ENCODE assay signal across 8 cellular contexts in the genomic region with DNA sequence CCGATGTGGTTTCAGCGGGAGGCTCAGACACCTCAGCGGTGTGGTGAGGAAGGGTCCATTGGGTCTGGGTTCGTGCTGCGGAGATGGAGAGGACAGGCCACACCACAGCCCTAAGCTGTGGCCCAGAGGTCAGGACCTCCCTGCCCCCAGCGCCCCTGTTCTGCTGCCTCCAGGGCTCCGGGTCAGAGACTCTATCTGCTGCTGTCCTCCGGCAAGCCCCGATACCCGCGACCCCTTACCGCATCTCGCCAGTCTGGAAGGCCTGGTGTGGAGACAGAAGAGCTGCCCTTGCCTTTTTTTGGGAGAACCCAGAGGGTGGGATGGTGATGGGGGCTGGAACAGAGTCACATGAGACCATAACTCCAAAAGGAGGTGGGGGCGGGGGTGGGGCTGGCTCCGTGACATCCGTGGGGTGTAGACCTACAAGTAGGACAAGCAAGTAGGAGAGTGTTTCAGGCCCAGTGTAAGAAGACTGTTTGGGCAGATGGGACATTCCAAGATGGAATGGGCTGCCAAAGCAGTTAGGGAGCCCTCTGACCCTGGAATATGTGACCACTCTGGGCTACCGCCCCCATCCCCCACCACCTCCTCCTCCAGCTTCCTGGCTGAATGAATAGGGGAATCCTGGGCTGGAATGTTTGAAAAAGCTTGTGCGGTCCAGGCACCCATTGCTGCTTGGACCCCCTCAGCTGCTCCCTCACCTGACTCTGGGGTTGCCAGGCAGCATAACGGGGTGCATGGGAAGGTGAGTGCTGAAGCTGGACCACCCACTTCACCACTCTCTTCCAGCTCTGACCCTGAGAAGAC. TPM values are rescaled to one million over a fixed set of nuclear protein-coding genes. Genes with fewer than 3 reads are reported as not detected.
A peak's percentile ranks its signal among the peaks of the same experiment; 100 is the strongest.
DNase-seq lines count a peak whose midpoint lies in the region; ATAC-seq and TF ChIP-seq lines count a peak whose summit lies in the region.

No MANE protein-coding gene starts in this region.

- no peaks in the 10 kb centered on the region for H3F3A ChIP-seq in PC-3 (ENCODE audit: low read length, unreplicated experiment)

- no peak overlapping the region for H3K14ac ChIP-seq in neuronal stem cell (ENCODE audit: low read length)

- no peak for DNase-seq in CD4-positive, alpha-beta T cell
- no peak for DNase-seq in PC-3
- DNase-seq in epithelial cell of proximal tubule (ENCODE audit: low read depth), result no peak
- DNase-seq in neuronal stem cell (ENCODE audit: low spot score), result no peak
- no peak for DNase-seq in SHP77 treated with DMSO at 0.1 percent for 48 hours (lab: John Stamatoyannopoulos, UW)
- DNase-seq in C1 segment of cervical spinal cord (lab: John Stamatoyannopoulos, UW), result no peak
- no peak for DNase-seq in NCI-H82 (lab: John Stamatoyannopoulos, UW)
- DNase-seq in NCI-H1436 (lab: John Stamatoyannopoulos, UW), result no peak

- H3K27me3 ChIP-seq in CD4-positive, alpha-beta T cell (ENCODE audit: control insufficient read depth, insufficient read depth, low read length), result no peaks in the 10 kb centered on the region
- H3K27me3 ChIP-seq in PC-3 (ENCODE audit: low read length) (no peaks in the 10 kb centered on the region), neuronal stem cell (ENCODE audit: control insufficient read depth in 3 of 3, insufficient read depth in 3 of 3, low read depth in 1 of 3, low read length in 3 of 3) (peaks cover 0 to 18% (median 8%) of the 10 kb centered on the region in 3 experiments)

- BruUV-seq in PC-3 (replicated peaks; lab: Mats Ljungman, UMichigan), result TSS peak; percentile 21

- WGBS in neuronal stem cell (ENCODE audit: extremely low coverage in 2 of 2, insufficient read length in 2 of 2, insufficient replicate concordance in 1 of 2), 2 donors, result no CpG with 5 or more reads among the region's 19 CpGs

- H3K9me3 ChIP-seq in CD4-positive, alpha-beta T cell (ENCODE audit: control insufficient read depth, low read length), result no peaks in the 10 kb centered on the region
- H3K9me3 ChIP-seq in PC-3 (ENCODE audit: low read length), result no peaks in the 10 kb centered on the region
- H3K9me3 ChIP-seq in neuronal stem cell (replicated peaks in 1 of 2; ENCODE audit: control insufficient read depth in 2 of 2, insufficient read depth in 1 of 2, low read depth in 1 of 2, low read length in 2 of 2), result peaks cover 0 to 2% of the 10 kb centered on the region in 2 donors

- H3K4me3 ChIP-seq in PC-3 (ENCODE audit: low read length) (peak overlapping the region; percentile 95), epithelial cell of proximal tubule (ENCODE audit: low read depth, low read length) (peak overlapping the region; percentile 88), neuronal stem cell (ENCODE audit: low read length in 2 of 2) (peak overlapping the region; percentile 98 to 99)

- peak overlapping the region; percentile 96 for H2BK12ac ChIP-seq in neuronal stem cell (ENCODE audit: low read length)

- no peaks in the 10 kb centered on the region for H3K9me2 ChIP-seq in PC-3 (replicated peaks; ENCODE audit: low read length)

- peaks cover 12% of the 10 kb centered on the region for H3K79me1 ChIP-seq in neuronal stem cell (ENCODE audit: low read depth, low read length)

- peak overlapping the region; percentile 65 for H3K27ac ChIP-seq in CD4-positive, alpha-beta T cell (ENCODE audit: low read depth, low read length)
- H3K27ac ChIP-seq in PC-3 (ENCODE audit: low read length) (no peak overlapping the region), neuronal stem cell (replicated peaks; ENCODE audit: low read length) (no peak overlapping the region)

- TF ChIP-seq CTCF in CD4-positive, alpha-beta T cell (IDR thresholded peaks at IDR 0.05), result no peak
- TF ChIP-seq CTCF in PC-3 (conservative IDR thresholded peaks at IDR 0.05; ENCODE audit: low read depth, low read length) (no peak), epithelial cell of proximal tubule (conservative IDR thresholded peaks at IDR 0.05; ENCODE audit: low read depth, low read length) (no peak)

- H3K4me1 Mint-ChIP-seq in CD4-positive, alpha-beta T cell (ENCODE audit: low read depth), result peaks cover 42% of the 10 kb centered on the region

- CTCF ChIA-PET in CD4-positive, alpha-beta T cell (lab: Charles Lee), result interaction anchor here (2.8 kb wide), 1 partner anchor 15 kb away, joined by 12 read pairs; no protein-coding TSS in a partner anchor
- CTCF ChIA-PET in PC-3 (lab: Charles Lee), result no interaction called here

- peak overlapping the region; percentile 98 for H3K23ac ChIP-seq in neuronal stem cell (ENCODE audit: low read depth, low read length, poor library complexity)

- no peak overlapping the region for H2BK120ac ChIP-seq in neuronal stem cell (ENCODE audit: low read depth, low read length)

- POLR2A ChIA-PET in CD4-positive, alpha-beta T cell (lab: Charles Lee), result interaction anchor here (1.5 to 4.1 kb wide), 5 partner anchors 15 to 519 kb away, joined by 5 to 33 read pairs (median 14); partner anchors contain the start of genes ACSF2, EME1, LRRC59 and MRPL27
- POLR2A ChIA-PET in PC-3 (lab: Charles Lee; ENCODE audit: unreplicated experiment), result interaction anchor here (0.6 kb wide), 1 partner anchor 10 kb away, joined by 4 read pairs; no protein-coding TSS in a partner anchor

- H3K36me3 Mint-ChIP-seq in CD4-positive, alpha-beta T cell (ENCODE audit: low read depth), result peaks cover 13% of the 10 kb centered on the region

- peak overlapping the region; percentile 89 for H3K4me3 Mint-ChIP-seq in CD4-positive, alpha-beta T cell

- intact Hi-C loops in CD4-positive, alpha-beta T cell (cut with DNase I, micrococcal nuclease), result loop anchor here in 1 of 2 experiments (2.0 kb wide), 1 partner anchor 50 kb away; the partner anchor contains the start of gene LRRC59
- intact Hi-C loops in PC-3 (cut with micrococcal nuclease), result no loop called here

- no peak for ATAC-seq in CD4-positive, alpha-beta T cell (ENCODE audit: poor library complexity)
- no peak for ATAC-seq in PC-3

- no peak overlapping the region for H2AFZ ChIP-seq in PC-3 (ENCODE audit: low read length)
- peak overlapping the region; percentile 99 for H2AFZ ChIP-seq in neuronal stem cell (ENCODE audit: low read length)

- peaks cover 30% of the 10 kb centered on the region for H3K79me2 ChIP-seq in PC-3 (ENCODE audit: low read length)

- peaks cover 26% of the 10 kb centered on the region for H3K4me1 ChIP-seq in PC-3 (ENCODE audit: insufficient read depth, low read length)
- H3K4me1 ChIP-seq in neuronal stem cell (ENCODE audit: control insufficient read depth in 2 of 2, insufficient read depth in 1 of 2, low read depth in 1 of 2, low read length in 2 of 2), result peaks cover 15 to 21% of the 10 kb centered on the region in 2 donors

- peak overlapping the region; percentile 50 for H2BK15ac ChIP-seq in neuronal stem cell (ENCODE audit: low read length)

- peak overlapping the region; percentile 29 for H3K4ac ChIP-seq in neuronal stem cell (ENCODE audit: low read length)

- no peaks in the 10 kb centered on the region for H3K27me3 Mint-ChIP-seq in CD4-positive, alpha-beta T cell

- H3K4me2 ChIP-seq in PC-3 (ENCODE audit: low read length), result peak overlapping the region; percentile 95
- H3K4me2 ChIP-seq in neuronal stem cell (ENCODE audit: insufficient read depth, low read length, poor library complexity, severe bottlenecking), result peak overlapping the region; percentile 92

- no peak overlapping the region for H4K8ac ChIP-seq in neuronal stem cell (ENCODE audit: low read depth, low read length)

- H4K91ac ChIP-seq in neuronal stem cell (ENCODE audit: low read depth, low read length, poor library complexity), result no peak overlapping the region

- peak overlapping the region; percentile 99 for H3K18ac ChIP-seq in neuronal stem cell (ENCODE audit: low read length)

- H2AK5ac ChIP-seq in neuronal stem cell (ENCODE audit: low read depth, low read length), result peak overlapping the region; percentile 88

- no peaks in the 10 kb centered on the region; the same call in 1 of the 2 replicates for H4K20me1 ChIP-seq in PC-3 (ENCODE audit: low read length)

- H3K27ac Mint-ChIP-seq in CD4-positive, alpha-beta T cell, result peak overlapping the region; percentile 76

- H3K9ac ChIP-seq in PC-3 (ENCODE audit: low read length) (peak overlapping the region; percentile 78; the same call in 1 of the 2 replicates), neuronal stem cell (ENCODE audit: low read depth, low read length, poor library complexity) (peak overlapping the region; percentile 96)

- H2BK5ac ChIP-seq in neuronal stem cell (ENCODE audit: low read length), result peak overlapping the region; percentile 88

- H3K9me3 Mint-ChIP-seq in CD4-positive, alpha-beta T cell, result no peaks in the 10 kb centered on the region

- no peaks in the 10 kb centered on the region for H3K36me3 ChIP-seq in PC-3 (ENCODE audit: low read depth, low read length)
- H3K36me3 ChIP-seq in neuronal stem cell (replicated peaks in 1 of 2; ENCODE audit: control insufficient read depth in 2 of 2, insufficient read depth in 2 of 2, low read length in 2 of 2), result peaks cover 6 to 9% of the 10 kb centered on the region in 2 donors

RNA-seq across cellular contexts. Expression of gene XYLT2, which starts 1.4 kb away (rescaled TPM):
- total RNA-seq in CD4-positive, alpha-beta T cell, result 10 to 100 TPM; 11.0 to 12.2 TPM
- total RNA-seq in PC-3 (2014; rRNA removed), result 53.5 and 54.3 TPM in 2 replicates
- 35.2 and 35.3 TPM in 2 replicates for total RNA-seq in epithelial cell of proximal tubule
- polyA plus RNA-seq in neuronal stem cell (2013, experiment 1 of 2), result 11.5 TPM
- 12.2 TPM for polyA plus RNA-seq in neuronal stem cell (2013, experiment 2 of 2)

RNA-seq across cellular contexts. Expression of gene MRPL27, which starts 25.7 kb away (rescaled TPM):
- 10 to 100 TPM; 13.7 to 14.8 TPM for total RNA-seq in CD4-positive, alpha-beta T cell
- total RNA-seq in PC-3 (2014; rRNA removed) (168 and 173 TPM in 2 replicates), epithelial cell of proximal tubule (100 and 158 TPM in 2 replicates)
- polyA plus RNA-seq in neuronal stem cell (2013, experiment 1 of 2), result 55.3 TPM
- 54.4 TPM for polyA plus RNA-seq in neuronal stem cell (2013, experiment 2 of 2)

RNA-seq across cellular contexts. Expression of gene EME1, which starts 25.7 kb away (rescaled TPM):
- under 1 TPM; 0.36 to 0.92 TPM for total RNA-seq in CD4-positive, alpha-beta T cell
- 20.0 and 28.0 TPM in 2 replicates for total RNA-seq in PC-3 (2014; rRNA removed)
- total RNA-seq in epithelial cell of proximal tubule, result 13.2 and 13.8 TPM in 2 replicates
- 21.3 TPM for polyA plus RNA-seq in neuronal stem cell (2013, experiment 1 of 2)
- 21.0 TPM for polyA plus RNA-seq in neuronal stem cell (2013, experiment 2 of 2)

RNA-seq across cellular contexts. Expression of gene LRRC59, which starts 50.0 kb away (rescaled TPM):
- 10 to 100 TPM; 45.1 to 51.5 TPM for total RNA-seq in CD4-positive, alpha-beta T cell
- 324 and 427 TPM in 2 replicates for total RNA-seq in PC-3 (2014; rRNA removed)
- total RNA-seq in epithelial cell of proximal tubule, result 147 and 234 TPM in 2 replicates
- 47.4 TPM for polyA plus RNA-seq in neuronal stem cell (2013, experiment 1 of 2)
- 46.5 TPM for polyA plus RNA-seq in neuronal stem cell (2013, experiment 2 of 2)
